26 cellular contexts compared by ENCODE assay signal in genomic region chr2:165535443-165535842, GRCh38.
"Had no signal": no experiment of that assay in that cellular context is flagged by ENCODE, and none has a peak within 500 bp of the region (broad histone marks: within the 10 kb centered on the region; RNA-seq: fewer than 3 reads in every experiment).

No MANE protein-coding gene starts in this region.

- DNase-seq: activated CD4-positive, alpha-beta memory T cell treated with anti-CD3 and anti-CD28 coated beads for 36 hours; activated CD4-positive, alpha-beta T cell treated with anti-CD3 and anti-CD28 coated beads, Interleukin-2, amount 10 ng/mL, durations not matched to agents 7 days and 5 days; activated CD4-positive, CD25-positive, alpha-beta regulatory T cell; activated CD8-positive, alpha-beta memory T cell treated with anti-CD3 and anti-CD28 coated beads for 24 hours; activated effector memory CD4-positive, alpha-beta T cell treated with anti-CD3 and anti-CD28 coated beads, Interleukin-2, amount 50 U/mL, for 16 hours; activated naive CD4-positive, alpha-beta T cell treated with Interleukin-2 at 50 U/mL for 16 hours; activated naive CD8-positive, alpha-beta T cell treated with anti-CD3 and anti-CD28 coated beads, Interleukin-2, amount 50 U/mL, for 24 hours; activated T-cell treated with anti-CD3 and anti-CD28 coated beads, Interleukin-2, amount 50 U/mL, for 4 hours; amniotic stem cell; Karpas-422; MM.1S; NCI-H1105; NCI-H1436; NCI-H1694 treated with DMSO at 0.1 percent for 48 hours; NCI-H2029 treated with DMSO at 0.1 percent for 48 hours; NCI-H345; NCI-H510A; NCI-H526 treated with DMSO at 0.1 percent for 48 hours; NK-92 treated with Interleukin-12 subunit alpha and Interleukin-12 subunit beta, amount 100 ng/mL, for 24 hours; PC-3; SHP77; T-cell; T-helper 2 cell; T1000 had no signal

- H3K27ac ChIP-seq: ascending aorta had no signal

- ATAC-seq: activated naive CD4-positive, alpha-beta T cell treated with anti-CD3 and anti-CD28 coated beads, Interleukin-2, amount 50 U/mL, for 72 hours; activated naive CD8-positive, alpha-beta T cell treated with anti-CD3 and anti-CD28 coated beads, Interleukin-2, amount 50 U/mL, for 24 hours; activated T-cell treated with anti-CD3 and anti-CD28 coated beads, Interleukin-2, amount 50 U/mL, for 4 hours; PC-3; T-cell had no signal

- H3K4me1 ChIP-seq: ascending aorta had no signal

- H3K36me3 ChIP-seq: ascending aorta had no signal

- H3K4me3 ChIP-seq: ascending aorta had no signal

- H3K27me3 ChIP-seq: ascending aorta had no signal

- H3K9me3 ChIP-seq: ascending aorta had no signal
